19 cellular contexts compared by ENCODE assay signal in genomic region chr7:143411976-143412708, GRCh38. TPM values are rescaled to one million over a fixed set of nuclear protein-coding genes. Genes with fewer than 3 reads are reported as not detected.
DNase-seq lines count a peak whose midpoint lies in the region; ATAC-seq, FAIRE-seq and TF ChIP-seq lines count a peak whose summit lies in the region.
"Had no signal": no experiment of that assay in that cellular context is flagged by ENCODE, and none has a peak within 500 bp of the region (broad histone marks: within the 10 kb centered on the region; RNA-seq: fewer than 3 reads in every experiment).

No MANE protein-coding gene starts in this region.

- CTCF ChIA-PET in H1 (lab: Charles Lee; ENCODE audit: partially characterized antibody), result interaction anchor here (1.0 to 13.5 kb wide), 4 partner anchors 9 to 172 kb away, joined by 4 to 242 read pairs (median 5); no protein-coding TSS in a partner anchor

- TF ChIP-seq RAD21 in H1 (IDR thresholded peaks at IDR 0.05 in 1 of 2, conservative IDR thresholded peaks at IDR 0.05 in 1 of 2; ENCODE audit: low read depth in 2 of 2, low read length in 2 of 2), result no peak

- TF ChIP-seq EP300 in H1 (IDR thresholded peaks at IDR 0.05; ENCODE audit: borderline replicate concordance in 1 of 2, low read depth in 2 of 2, low read length in 2 of 2), result no peak

- no peak overlapping the region for H2BK120ac ChIP-seq in H1 (replicated peaks; ENCODE audit: low read depth, low read length)

- no peak for TF ChIP-seq CTCF in right atrium auricular region (IDR thresholded peaks at IDR 0.05)
- peak in 1 of 3 experiments; percentile 2; a peak in 1 of 4 replicates for TF ChIP-seq CTCF in H1 (IDR thresholded peaks at IDR 0.05; ENCODE audit: control extremely low read depth in 1 of 3, insufficient read depth in 1 of 3, low read depth in 1 of 3, low read length in 3 of 3)
- no peak for TF ChIP-seq CTCF in Peyer's patch (IDR thresholded peaks at IDR 0.05)
- no peak for TF ChIP-seq CTCF in body of pancreas (IDR thresholded peaks at IDR 0.05)

- TF ChIP-seq POLR2A in H1 (IDR thresholded peaks at IDR 0.05; ENCODE audit: control extremely low read depth in 1 of 2, low read depth in 2 of 2, low read length in 2 of 2), result no peak
- TF ChIP-seq POLR2A in Peyer's patch (IDR thresholded peaks at IDR 0.05), result no peak
- no peak for TF ChIP-seq POLR2A in body of pancreas (IDR thresholded peaks at IDR 0.05)

- H2AK5ac ChIP-seq in H1 (ENCODE audit: low read depth, low read length), result no peak overlapping the region

- peak overlapping the region; percentile 36; the same call in 1 of the 2 replicates for H2BK15ac ChIP-seq in H1 (ENCODE audit: low read length)

- H2BK20ac ChIP-seq in H1 (ENCODE audit: low read length), result peak overlapping the region; percentile 94; the same call in 1 of the 2 replicates

- H3K14ac ChIP-seq in H1 (ENCODE audit: insufficient read length), result no peak overlapping the region

- no peak overlapping the region for H3K27ac ChIP-seq in right atrium auricular region
- no peak overlapping the region for H3K27ac ChIP-seq in H1 (ENCODE audit: low read depth, low read length)
- no peak overlapping the region for H3K27ac ChIP-seq in Peyer's patch
- no peak overlapping the region for H3K27ac ChIP-seq in body of pancreas
- H3K27ac ChIP-seq: RWPE1 had no signal

- no peak overlapping the region for H3K4ac ChIP-seq in H1 (replicated peaks; ENCODE audit: insufficient read length, low read depth, low read length)

- H3K9me3 ChIP-seq in right atrium auricular region (no peaks in the 10 kb centered on the region), H1 (ENCODE audit: insufficient read depth in 2 of 2, low read depth in 1 of 2, low read length in 1 of 2) (no peaks in the 10 kb centered on the region), Peyer's patch (no peaks in the 10 kb centered on the region), body of pancreas (no peaks in the 10 kb centered on the region)

- no peaks in the 10 kb centered on the region for H4K20me1 ChIP-seq in H1 (replicated peaks in 1 of 2; ENCODE audit: control insufficient read depth in 1 of 2, insufficient read depth in 2 of 2, low read length in 2 of 2)

- no peak overlapping the region for H4K8ac ChIP-seq in H1 (ENCODE audit: extremely low read depth, insufficient read depth, low read length)

- H4K5ac ChIP-seq in H1 (ENCODE audit: insufficient read length, low read depth, low read length), result no peak overlapping the region

- H3K79me2 ChIP-seq in H1 (ENCODE audit: control insufficient read depth in 1 of 2, insufficient read depth in 2 of 2, low read length in 2 of 2), result peaks cover 0 to 13% of the 10 kb centered on the region in 2 experiments; a peak in 3 of 4 replicates

- peak overlapping the region; percentile 39; the same call in 1 of the 2 replicates for H3K18ac ChIP-seq in H1 (ENCODE audit: extremely low read depth, low read length)

- no peak overlapping the region for H3K9ac ChIP-seq in H1 (replicated peaks in 1 of 4; ENCODE audit: extremely low read depth in 1 of 4, low read depth in 3 of 4, low read length in 3 of 4)

- peaks cover 0 to 37% of the 10 kb centered on the region in 2 donors for H3K4me1 ChIP-seq in right atrium auricular region
- H3K4me1 ChIP-seq in H1 (replicated peaks in 1 of 4; ENCODE audit: control insufficient read depth in 3 of 4, insufficient read depth in 4 of 4, low read length in 3 of 4), result peaks cover 12 to 24% (median 18%) of the 10 kb centered on the region in 4 experiments
- H3K4me1 ChIP-seq in Peyer's patch, result peaks cover 0 to 31% (median 9%) of the 10 kb centered on the region in 4 donors
- H3K4me1 ChIP-seq in body of pancreas, result peaks cover 28% of the 10 kb centered on the region

- peaks cover 9% of the 10 kb centered on the region for H3K79me1 ChIP-seq in H1 (ENCODE audit: low read depth, low read length)

- H2BK12ac ChIP-seq in H1 (ENCODE audit: low read depth, low read length), result peak overlapping the region; percentile 45; the same call in 1 of the 2 replicates

- no peak overlapping the region for H3K56ac ChIP-seq in H1 (replicated peaks; ENCODE audit: insufficient read length, low read depth, low read length)

- H3K27me3 ChIP-seq in right atrium auricular region (no peaks in the 10 kb centered on the region), H1 (replicated peaks in 1 of 4; ENCODE audit: control insufficient read depth in 3 of 4, extremely low read depth in 1 of 4, insufficient read depth in 3 of 4, low read length in 3 of 4) (no peaks in the 10 kb centered on the region), Peyer's patch (no peaks in the 10 kb centered on the region), body of pancreas (no peaks in the 10 kb centered on the region)

- DNase-seq in right atrium auricular region (ENCODE audit: low spot score) (peak; percentile 32), left ventricle myocardium superior (no peak), MV-4-11 (lab: John Stamatoyannopoulos, UW) (peak; percentile 75), H1 (ENCODE audit: low read depth in 1 of 2, low spot score in 2 of 2) (no peak), Peyer's patch (no peak), posterior vena cava (ENCODE audit: low spot score) (no peak), SIG-M5 (lab: John Stamatoyannopoulos, UW) (no peak), body of pancreas (no peak)
- DNase-seq: DMS 273 treated with DMSO at 0.1 percent for 48 hours, HCEC 1CT, NCI-H146, NCI-H2107, NCI-H226, NCI-H526, OCI-M1 had no signal

- H2BK5ac ChIP-seq in H1 (ENCODE audit: low read depth, low read length), result peak overlapping the region; percentile 53; the same call in 1 of the 2 replicates

- no peak overlapping the region for H3K4me3 ChIP-seq in right atrium auricular region
- H3K4me3 ChIP-seq in H1 (ENCODE audit: extremely low read depth in 1 of 4, insufficient read depth in 2 of 4, low read depth in 3 of 4, low read length in 4 of 4), result no peak overlapping the region
- no peak overlapping the region for H3K4me3 ChIP-seq in Peyer's patch
- H3K4me3 ChIP-seq in body of pancreas, result no peak overlapping the region

- no peak overlapping the region for H3K23ac ChIP-seq in H1 (ENCODE audit: insufficient read length)

- H3K36me3 ChIP-seq in right atrium auricular region, result no peaks in the 10 kb centered on the region
- H3K36me3 ChIP-seq in H1 (ENCODE audit: control insufficient read depth in 2 of 4, insufficient read depth in 4 of 4, low read length in 3 of 4), result no peaks in the 10 kb centered on the region
- no peaks in the 10 kb centered on the region for H3K36me3 ChIP-seq in Peyer's patch
- no peaks in the 10 kb centered on the region for H3K36me3 ChIP-seq in body of pancreas (replicated peaks in 1 of 2; ENCODE audit: insufficient read depth in 1 of 2, low read depth in 2 of 2)

- intact Hi-C loops in left ventricle myocardium superior (cut with micrococcal nuclease), result loop anchor here (10.0 kb wide), 1 partner anchor 167 kb away; no protein-coding TSS in a partner anchor
- intact Hi-C loops in posterior vena cava (cut with DNase I), result loop anchor here (5.0 to 10.0 kb wide), 3 partner anchors 35 to 1040 kb away; no protein-coding TSS in a partner anchor
- intact Hi-C loops in body of pancreas (cut with DNase I), result no loop called here

- no peak overlapping the region for H3K4me2 ChIP-seq in H1 (ENCODE audit: insufficient read depth in 1 of 2, low read depth in 2 of 2, low read length in 2 of 2)

- no peak for ATAC-seq in left ventricle myocardium superior
- no peak for ATAC-seq in body of pancreas

- POLR2A ChIA-PET in H1 (lab: Charles Lee; ENCODE audit: partially characterized antibody), result interaction anchor here (0.8 to 25.2 kb wide), 4 partner anchors 14 to 35 kb away, joined by 3 to 518 read pairs (median 8); partner anchors contain the start of gene ZYX

- no peak overlapping the region for H2AFZ ChIP-seq in H1 (ENCODE audit: low read length)

- H3K23me2 ChIP-seq in H1 (ENCODE audit: low read depth, low read length), result peaks cover 10% of the 10 kb centered on the region

- no peak overlapping the region for H4K91ac ChIP-seq in H1 (replicated peaks; ENCODE audit: insufficient read length, low read length)

- no peak for FAIRE-seq in H1 (lab: Jason Lieb, UNC)

- WGBS in H1 (ENCODE audit: extremely low coverage in 1 of 2, insufficient coverage in 1 of 2, insufficient read length in 1 of 2, insufficient replicate concordance in 2 of 2, low coverage in 1 of 2, low lambda C conversion rate in 2 of 2, missing lambda C conversion rate in 1 of 2), 2 experiments, result 75% methylated on average over 5 of the region's 5 CpGs; no CpG with 5 or more reads in 1 of the 2 experiments
- 64 to 68% methylated on average over 5 of the region's 5 CpGs for WGBS in body of pancreas, 2 donors

RNA-seq across cellular contexts. Expression of gene EPHA1, which starts 3.5 kb away (rescaled TPM):
- total RNA-seq in right atrium auricular region (under 1 TPM in 1 of 2 donors, not detected in 1; 0.71 TPM), left ventricle myocardium superior (not detected), Peyer's patch (10 to 100 TPM; 52.5 to 81.3 (median 63.9) TPM), posterior vena cava (under 1 TPM in 1 of 2 donors, not detected in 1; 0.24 TPM), body of pancreas (10 to 100 TPM in 1 of 2 donors, 1 to 10 TPM in 1; 9.9 to 14.3 TPM)
- total RNA-seq in H1 (2021; fragmentation: NEBNext Ultra II Directional; extraction: Animal tissue kit (Norgen Biotek cat#: 25700)), result 133 and 139 TPM in 2 replicates
- 86.5 and 113 TPM in 2 replicates for polyA plus RNA-seq in H1 (2011; rRNA removed)
- polyA plus RNA-seq in H1 (2011; cell fraction: cytosol; rRNA removed), result 103 TPM
- 324 TPM for polyA plus RNA-seq in H1 (2011; cell fraction: nucleus; rRNA removed)
- polyA plus RNA-seq in H1 (2012, experiment 1 of 2), result 107 to 123 TPM (median 120 TPM) in 4 replicates
- polyA plus RNA-seq in H1 (2012, experiment 2 of 2), result 106 TPM
- polyA plus RNA-seq in H1 (2013, experiment 1 of 2), result 176 TPM
- polyA plus RNA-seq in H1 (2013, experiment 2 of 2), result 162 TPM
- polyA minus RNA-seq in H1 (2011; rRNA and poly(A)+ RNA removed), result 185 and 189 TPM in 2 replicates
- 79.6 TPM for polyA minus RNA-seq in H1 (2011; cell fraction: cytosol; rRNA and poly(A)+ RNA removed)
- polyA minus RNA-seq in H1 (2011; cell fraction: nucleus; rRNA and poly(A)+ RNA removed), result 128 TPM
- total RNA-seq: Daoy had no signal

RNA-seq across cellular contexts. Expression of gene ZYX, which starts 31.0 kb away (rescaled TPM):
- total RNA-seq in right atrium auricular region (10 to 100 TPM; 48.3 to 93.7 TPM), left ventricle myocardium superior (73.9 TPM), Peyer's patch (10 to 100 TPM; 47.0 to 88.0 (median 55.9) TPM), posterior vena cava (100 to 1,000 TPM; 388 to 407 TPM), body of pancreas (10 to 100 TPM; 40.2 to 60.6 TPM)
- 159 and 174 TPM in 2 replicates for total RNA-seq in H1 (2021; fragmentation: NEBNext Ultra II Directional; extraction: Animal tissue kit (Norgen Biotek cat#: 25700))
- polyA plus RNA-seq in H1 (2011; rRNA removed), result 40.6 and 77.9 TPM in 2 replicates
- 25.7 TPM for polyA plus RNA-seq in H1 (2011; cell fraction: cytosol; rRNA removed)
- polyA plus RNA-seq in H1 (2011; cell fraction: nucleus; rRNA removed), result 107 TPM
- polyA plus RNA-seq in H1 (2012, experiment 1 of 2), result 138 to 177 TPM (median 171 TPM) in 4 replicates
- polyA plus RNA-seq in H1 (2012, experiment 2 of 2), result 172 TPM
- 166 TPM for polyA plus RNA-seq in H1 (2013, experiment 1 of 2)
- polyA plus RNA-seq in H1 (2013, experiment 2 of 2), result 163 TPM
- polyA minus RNA-seq in H1 (2011; rRNA and poly(A)+ RNA removed), result 21.5 and 32.9 TPM in 2 replicates
- 70.7 TPM for polyA minus RNA-seq in H1 (2011; cell fraction: cytosol; rRNA and poly(A)+ RNA removed)
- polyA minus RNA-seq in H1 (2011; cell fraction: nucleus; rRNA and poly(A)+ RNA removed), result 64.8 TPM

RNA-seq across cellular contexts. Expression of gene TAS2R60, which starts 31.1 kb away (rescaled TPM):
- not detected for total RNA-seq in right atrium auricular region
- total RNA-seq in left ventricle myocardium superior, result not detected
- 0.32 and 0.46 TPM in 2 replicates for total RNA-seq in H1 (2021; fragmentation: NEBNext Ultra II Directional; extraction: Animal tissue kit (Norgen Biotek cat#: 25700))
- polyA plus RNA-seq in H1 (2011; rRNA removed), result 0.13 and 0.15 TPM in 2 replicates
- polyA plus RNA-seq in H1 (2011; cell fraction: cytosol; rRNA removed), result 0.14 TPM
- 0.37 TPM for polyA plus RNA-seq in H1 (2011; cell fraction: nucleus; rRNA removed)
- 0.20 TPM in 1 of 4 replicates, not detected in the others for polyA plus RNA-seq in H1 (2012, experiment 1 of 2)
- 0.29 TPM for polyA plus RNA-seq in H1 (2012, experiment 2 of 2)
- 0.18 TPM for polyA plus RNA-seq in H1 (2013, experiment 1 of 2)
- not detected for polyA plus RNA-seq in H1 (2013, experiment 2 of 2)
- polyA minus RNA-seq in H1 (2011; rRNA and poly(A)+ RNA removed), result 1.6 and 2.6 TPM in 2 replicates
- not detected for polyA minus RNA-seq in H1 (2011; cell fraction: cytosol; rRNA and poly(A)+ RNA removed)
- polyA minus RNA-seq in H1 (2011; cell fraction: nucleus; rRNA and poly(A)+ RNA removed), result 6.1 TPM
- 1 to 10 TPM in 1 of 4 donors, not detected in 3; 1.3 TPM for total RNA-seq in Peyer's patch
- total RNA-seq in posterior vena cava, result under 1 TPM; 0.42 to 0.57 TPM
- total RNA-seq in body of pancreas, result not detected
- total RNA-seq: Daoy, HT-29 had no signal
- polyA plus RNA-seq: IgD-negative memory B cell had no signal

RNA-seq across cellular contexts. Expression of gene FAM131B, which starts 49.6 kb away (rescaled TPM):
- total RNA-seq in right atrium auricular region, result under 1 TPM; 0.08 to 0.48 TPM
- 0.57 TPM for total RNA-seq in left ventricle myocardium superior
- total RNA-seq in H1 (2021; fragmentation: NEBNext Ultra II Directional; extraction: Animal tissue kit (Norgen Biotek cat#: 25700)), result 35.5 and 38.2 TPM in 2 replicates
- 23.1 and 28.8 TPM in 2 replicates for polyA plus RNA-seq in H1 (2011; rRNA removed)
- 27.9 TPM for polyA plus RNA-seq in H1 (2011; cell fraction: cytosol; rRNA removed)
- polyA plus RNA-seq in H1 (2011; cell fraction: nucleus; rRNA removed), result 37.7 TPM
- polyA plus RNA-seq in H1 (2012, experiment 1 of 2), result 22.4 to 28.3 TPM (median 26.2 TPM) in 4 replicates
- 25.4 TPM for polyA plus RNA-seq in H1 (2012, experiment 2 of 2)
- 11.6 TPM for polyA plus RNA-seq in H1 (2013, experiment 1 of 2)
- 12.8 TPM for polyA plus RNA-seq in H1 (2013, experiment 2 of 2)
- 51.2 and 57.7 TPM in 2 replicates for polyA minus RNA-seq in H1 (2011; rRNA and poly(A)+ RNA removed)
- 20.8 TPM for polyA minus RNA-seq in H1 (2011; cell fraction: cytosol; rRNA and poly(A)+ RNA removed)
- polyA minus RNA-seq in H1 (2011; cell fraction: nucleus; rRNA and poly(A)+ RNA removed), result 25.5 TPM
- under 1 TPM in 3 of 4 donors, not detected in 1; 0.66 to 0.83 (median 0.80) TPM for total RNA-seq in Peyer's patch
- total RNA-seq in posterior vena cava, result 1 to 10 TPM; 1.1 to 1.5 TPM
- total RNA-seq in body of pancreas, result under 1 TPM in 1 of 2 donors, not detected in 1; 0.26 TPM

Comparison
In these comparisons a context has a peak if more than half of its experiments do, and no peak if none do; other contexts are left out.
1. DNase-seq: peak in right atrium auricular region (single experiment) and MV-4-11 (single experiment); none in left ventricle myocardium superior (single experiment), H1 (0 of 2), Peyer's patch (0 of 3), posterior vena cava (single experiment), SIG-M5 (single experiment) and body of pancreas (0 of 4).